8 cellular contexts compared by ENCODE assay signal in the genomic region with DNA sequence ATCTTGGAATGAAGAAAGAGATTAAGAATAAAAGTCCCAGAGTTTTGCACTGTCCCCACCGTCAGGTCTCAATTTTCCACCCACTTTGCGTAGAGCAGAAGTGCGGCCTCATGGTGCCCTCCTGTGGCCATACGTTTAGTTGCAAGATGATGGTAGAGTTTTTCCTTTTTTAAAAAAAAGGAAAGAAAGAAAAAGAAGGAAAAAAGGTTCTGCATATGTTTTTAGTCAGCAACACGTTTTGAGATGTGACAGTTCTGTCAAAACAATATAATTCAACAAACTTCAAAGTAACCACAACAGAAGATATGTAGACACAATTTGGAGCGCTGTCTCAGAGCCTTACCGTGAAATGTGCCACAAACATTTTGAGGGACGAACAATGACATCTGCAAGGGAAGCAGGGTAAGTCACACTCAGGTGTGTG. TPM values are rescaled to one million over a fixed set of nuclear protein-coding genes. Genes with fewer than 3 reads are reported as not detected.
A peak's percentile ranks its signal among the peaks of the same experiment; 100 is the strongest.
DNase-seq lines count a peak whose midpoint lies in the region; ATAC-seq and TF ChIP-seq lines count a peak whose summit lies in the region.

No MANE protein-coding gene starts in this region.

- H3K4me3 ChIP-seq in suprapubic skin = no peak overlapping the region

- H3K27ac Mint-ChIP-seq in endothelial cell (ENCODE audit: unreplicated experiment) = no peak overlapping the region

- TF ChIP-seq EP300 in suprapubic skin (IDR thresholded peaks at IDR 0.05) = no peak

- H3K27me3 ChIP-seq in suprapubic skin = no peaks in the 10 kb centered on the region

- H3K27ac ChIP-seq in suprapubic skin = no peak overlapping the region

- peaks cover 1% of the 10 kb centered on the region for H3K27me3 Mint-ChIP-seq in endothelial cell (ENCODE audit: unreplicated experiment)

- DNase-seq in NCI-H82 (lab: John Stamatoyannopoulos, UW) (peak; percentile 56), NCI-H82 treated with DMSO at 0.1 percent for 48 hours (lab: John Stamatoyannopoulos, UW; ENCODE audit: unreplicated experiment) (no peak), NCI-H2227 (lab: John Stamatoyannopoulos, UW; ENCODE audit: unreplicated experiment) (peak; percentile 22), endothelial cell (ENCODE audit: low spot score) (peak; percentile 63), myocyte (ENCODE audit: low read depth) (peak; percentile 52), suprapubic skin (ENCODE audit: low spot score in 2 of 2) (no peak)
- peak; percentile 77 for DNase-seq in activated CD8-positive, alpha-beta memory T cell treated with anti-CD3 and anti-CD28 coated beads for 24 hours

- H3K9me3 ChIP-seq in suprapubic skin = no peaks in the 10 kb centered on the region

- H3K4me1 Mint-ChIP-seq in endothelial cell (ENCODE audit: unreplicated experiment) = no peaks in the 10 kb centered on the region

- no peaks in the 10 kb centered on the region for H3K4me1 ChIP-seq in suprapubic skin

- no peaks in the 10 kb centered on the region for H3K9me3 Mint-ChIP-seq in endothelial cell (ENCODE audit: unreplicated experiment)

- ATAC-seq in HG02571 (IDR thresholded peaks at IDR 0.05; ENCODE audit: unreplicated experiment) = no peak

- H3K36me3 ChIP-seq in suprapubic skin = no peaks in the 10 kb centered on the region

- 24% methylated on average over 8 of the region's 8 CpGs for WGBS in suprapubic skin

- TF ChIP-seq CTCF in endothelial cell (IDR thresholded peaks at IDR 0.05; ENCODE audit: unreplicated experiment) (peak; percentile 87), suprapubic skin (IDR thresholded peaks at IDR 0.05) (peak; percentile 65)

- no peak for TF ChIP-seq POLR2A in suprapubic skin (IDR thresholded peaks at IDR 0.05)

- H3K4me3 Mint-ChIP-seq in endothelial cell (ENCODE audit: unreplicated experiment) = no peak overlapping the region

- no peaks in the 10 kb centered on the region for H3K36me3 Mint-ChIP-seq in endothelial cell (ENCODE audit: low read depth, unreplicated experiment)

RNA-seq across cellular contexts. Expression of a gene that starts 24.6 kb away (rescaled TPM):
- 9.4 TPM for total RNA-seq in endothelial cell (ENCODE audit: unreplicated experiment)
- 3.4 and 3.7 TPM in 2 replicates for total RNA-seq in myocyte
- 1.3 TPM for polyA plus RNA-seq in myocyte (2012)
- total RNA-seq in suprapubic skin = 10 to 100 TPM in 1 of 4 donors, 1 to 10 TPM in 3; 2.3 to 16.8 (median 4.7) TPM

Comparison
In these comparisons a context has a peak if more than half of its experiments do, and no peak if none do; other contexts are left out.
1. DNase-seq: peak in NCI-H82 (single experiment), NCI-H2227 (single experiment), activated CD8-positive, alpha-beta memory T cell treated with anti-CD3 and anti-CD28 coated beads for 24 hours (single experiment), endothelial cell (single experiment) and myocyte (single experiment); none in NCI-H82 treated with DMSO at 0.1 percent for 48 hours (single experiment) and suprapubic skin (0 of 2).